ENCODE assay signal across 8 cellular contexts in the genomic region with DNA sequence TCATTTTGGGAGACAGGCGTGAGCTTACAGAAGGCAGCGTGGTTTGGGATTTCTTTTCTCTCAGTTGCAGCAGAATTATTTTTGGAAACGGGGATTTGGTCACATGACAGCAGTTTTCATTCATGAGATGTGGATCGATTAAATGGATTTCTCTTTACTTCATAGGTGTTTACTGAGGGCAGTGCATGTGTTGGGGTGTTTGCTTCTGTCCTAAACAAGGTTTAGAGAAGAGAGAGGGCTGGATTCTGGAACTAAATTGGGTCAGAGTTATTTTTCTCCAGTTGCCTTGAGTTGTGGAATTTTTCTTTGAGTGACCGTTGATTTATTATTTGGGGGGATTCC. TPM values are rescaled to one million over a fixed set of nuclear protein-coding genes. Genes with fewer than 3 reads are reported as not detected.
A peak's percentile ranks its signal among the peaks of the same experiment; 100 is the strongest.
DNase-seq lines count a peak whose midpoint lies in the region; ATAC-seq, FAIRE-seq and TF ChIP-seq lines count a peak whose summit lies in the region.

No MANE protein-coding gene starts in this region.

- H3K36me3 ChIP-seq in HCT116 (ENCODE audit: control insufficient read depth in 1 of 2, insufficient read depth in 2 of 2, low read length in 2 of 2) (no peaks in the 10 kb centered on the region), kidney (ENCODE audit: control insufficient read depth in 1 of 2, insufficient read depth in 2 of 2, low read length in 2 of 2) (no peaks in the 10 kb centered on the region)

- peak overlapping the region; percentile 85 for H3K27ac Mint-ChIP-seq in WTC11
- peak overlapping the region; percentile 79 for H3K27ac Mint-ChIP-seq in stimulated activated naive B cell treated with anti-CD40 and anti-IgM and Interleukin-4, amounts not matched to agents 10 μg/mL and 1 μg/mL and 100 μg/mL, for 72 hours

- H3K4me3 ChIP-seq in HCT116 (replicated peaks in 1 of 2; ENCODE audit: low read depth in 1 of 2, low read length in 2 of 2) (no peak overlapping the region), kidney (ENCODE audit: low read length in 2 of 2) (peak overlapping the region in 1 of 2 donors; percentile 31)

- peaks cover 32% of the 10 kb centered on the region for H3K4me1 Mint-ChIP-seq in WTC11
- H3K4me1 Mint-ChIP-seq in stimulated activated naive B cell treated with anti-CD40 and anti-IgM and Interleukin-4, amounts not matched to agents 10 μg/mL and 1 μg/mL and 100 μg/mL, for 72 hours, result peaks cover 56 to 79% of the 10 kb centered on the region in 2 donors

- H3K27me3 Mint-ChIP-seq in WTC11 (ENCODE audit: low read depth), result no peaks in the 10 kb centered on the region
- H3K27me3 Mint-ChIP-seq in stimulated activated naive B cell treated with anti-CD40 and anti-IgM and Interleukin-4, amounts not matched to agents 10 μg/mL and 1 μg/mL and 100 μg/mL, for 72 hours, result no peaks in the 10 kb centered on the region

- DNase-seq in HCT116 (ENCODE audit: low read depth, low spot score) (no peak), WTC11 (ENCODE audit: low spot score) (no peak), kidney (no peak), NOMO-1 treated with DMSO at 0.1 percent for 48 hours (lab: John Stamatoyannopoulos, UW; ENCODE audit: unreplicated experiment) (no peak)
- no peak for DNase-seq in stimulated activated naive B cell treated with anti-CD40 and anti-IgM and Interleukin-4, amounts not matched to agents 10 μg/mL and 1 μg/mL and 100 μg/mL, for 72 hours
- DNase-seq in activated T-cell treated with anti-CD3 and anti-CD28 coated beads, Interleukin-2, amount 50 U/mL, for 1 hour, result no peak
- no peak for DNase-seq in stimulated activated naive CD8-positive, alpha-beta T cell treated with anti-CD3 and anti-CD28 coated beads, Interleukin-15, Interleukin-2, amounts not matched to agents 100 U/mL and 50 U/mL, for 24 hours

- intact Hi-C loops in HCT116 (cut with micrococcal nuclease), result no loop called here
- intact Hi-C loops in kidney (cut with DNase I), result loop anchor here (10.0 kb wide), 1 partner anchor 58 kb away; no protein-coding TSS in a partner anchor

- no peak overlapping the region for H3K9ac ChIP-seq in HCT116 (ENCODE audit: low read length)
- peak overlapping the region in 1 of 2 donors; percentile 10 for H3K9ac ChIP-seq in kidney (ENCODE audit: low read length in 2 of 2)

- peaks cover 65% of the 10 kb centered on the region for H3K79me2 ChIP-seq in HCT116 (ENCODE audit: insufficient read depth, low read length)

- FAIRE-seq in kidney (lab: Jason Lieb, UNC), result no peak

- H3K9me2 ChIP-seq in HCT116 (ENCODE audit: insufficient read depth), result no peaks in the 10 kb centered on the region

- H3K9me3 Mint-ChIP-seq in WTC11, result peaks cover 7% of the 10 kb centered on the region
- H3K9me3 Mint-ChIP-seq in stimulated activated naive B cell treated with anti-CD40 and anti-IgM and Interleukin-4, amounts not matched to agents 10 μg/mL and 1 μg/mL and 100 μg/mL, for 72 hours, result peaks cover 0 to 2% of the 10 kb centered on the region in 2 donors

- no peaks in the 10 kb centered on the region for H3K9me3 ChIP-seq in HCT116 (ENCODE audit: control insufficient read depth in 1 of 2, insufficient read depth in 1 of 2, low read depth in 1 of 2, low read length in 2 of 2)
- H3K9me3 ChIP-seq in kidney (ENCODE audit: control insufficient read depth in 1 of 2, low read length in 2 of 2), result no peaks in the 10 kb centered on the region

- no TSS peak for BruUV-seq in HCT116 (replicated peaks; lab: Mats Ljungman, UMichigan)

- no peak for TF ChIP-seq POLR2A in HCT116 (IDR thresholded peaks at IDR 0.05; ENCODE audit: borderline replicate concordance, extremely low read depth, insufficient read depth, insufficient read length)

- H3K4me3 Mint-ChIP-seq in WTC11, result no peak overlapping the region
- H3K4me3 Mint-ChIP-seq in stimulated activated naive B cell treated with anti-CD40 and anti-IgM and Interleukin-4, amounts not matched to agents 10 μg/mL and 1 μg/mL and 100 μg/mL, for 72 hours, result peak overlapping the region; percentile 75 to 77

- H3K4me1 ChIP-seq in HCT116 (ENCODE audit: control insufficient read depth in 1 of 2, insufficient read depth in 2 of 2, low read length in 2 of 2) (peaks cover 40% of the 10 kb centered on the region in 2 experiments), kidney (ENCODE audit: control insufficient read depth in 1 of 2, insufficient read depth in 1 of 2, low read depth in 1 of 2, low read length in 2 of 2) (peaks cover 21 to 27% of the 10 kb centered on the region in 2 donors)

- H4K20me1 ChIP-seq in HCT116 (ENCODE audit: insufficient read depth), result 0 out of 2 replicates have a peak, but pooled peaks cover 3% of the 10 kb centered on the region

- CTCF ChIA-PET in HCT116 (lab: Charles Lee), result no interaction called here
- CTCF ChIA-PET in WTC11 (lab: Charles Lee), result interaction anchor here (1.1 to 1.7 kb wide), 6 partner anchors 9 to 118 kb away, joined by 3 to 9 read pairs (median 6); no protein-coding TSS in a partner anchor

- ATAC-seq in HCT116, result no peak
- ATAC-seq in WTC11, result no peak
- ATAC-seq in stimulated activated naive B cell treated with anti-CD40 and anti-IgM and Interleukin-4, amounts not matched to agents 10 μg/mL and 1 μg/mL and 100 μg/mL, for 72 hours (replicated peaks), result peak in 1 of 2 donors; percentile 15
- no peak for ATAC-seq in HG03378 (IDR thresholded peaks at IDR 0.05; ENCODE audit: unreplicated experiment)
- ATAC-seq in stimulated activated naive CD8-positive, alpha-beta T cell treated with anti-CD3 and anti-CD28 coated beads, Interleukin-15, Interleukin-2, amounts not matched to agents 100 U/mL and 50 U/mL, for 24 hours, result no peak

- RAD21 ChIA-PET in HCT116 (lab: Charles Lee; ENCODE audit: low non-redundant PET in 1 of 2, low total read pairs in 2 of 2, uncharacterized antibody in 2 of 2, unreplicated experiment in 2 of 2), result no interaction called here

- no peak for TF ChIP-seq CTCF in HCT116 (IDR thresholded peaks at IDR 0.05 in 2 of 3, conservative IDR thresholded peaks at IDR 0.05 in 1 of 3; ENCODE audit: borderline replicate concordance in 1 of 3, insufficient read depth in 1 of 3, low read depth in 2 of 3, low read length in 2 of 3)
- TF ChIP-seq CTCF in WTC11 (IDR thresholded peaks at IDR 0.05), result no peak
- no peak for TF ChIP-seq CTCF in kidney (IDR thresholded peaks at IDR 0.05; ENCODE audit: borderline replicate concordance, extremely low read depth, insufficient read depth)

- H3K27ac ChIP-seq in HCT116 (ENCODE audit: low read depth, low read length) (peak overlapping the region; percentile 10; the same call in 1 of the 2 replicates), kidney (ENCODE audit: low read depth in 2 of 2, low read length in 2 of 2) (peak overlapping the region; percentile 73 to 74)

- POLR2A ChIA-PET in HCT116 (lab: Charles Lee), result no interaction called here
- POLR2A ChIA-PET in WTC11 (lab: Charles Lee), result interaction anchor here (0.6 to 1.0 kb wide), 3 partner anchors 18 to 58 kb away, joined by 3 to 5 read pairs (median 3); a partner anchor contains a TSS

- peaks cover 7% of the 10 kb centered on the region; the same call in 1 of the 2 replicates for H3K36me3 Mint-ChIP-seq in WTC11
- H3K36me3 Mint-ChIP-seq in stimulated activated naive B cell treated with anti-CD40 and anti-IgM and Interleukin-4, amounts not matched to agents 10 μg/mL and 1 μg/mL and 100 μg/mL, for 72 hours, result peaks cover 14 to 30% of the 10 kb centered on the region in 2 donors

- H3K27me3 ChIP-seq in HCT116 (ENCODE audit: insufficient read depth, low read length), result no peaks in the 10 kb centered on the region

- peak overlapping the region; percentile 39 for H3K4me2 ChIP-seq in HCT116 (ENCODE audit: low read length)

- H2AFZ ChIP-seq in HCT116 (ENCODE audit: low read depth, low read length, poor library complexity, severe bottlenecking), result no peak overlapping the region

- no peak for TF ChIP-seq RAD21 in HCT116 (IDR thresholded peaks at IDR 0.05; ENCODE audit: low read depth)

TF ChIP-seq in WTC11, 78 proteins besides CTCF, POLR2A, EP300 and RAD21:
- TF ChIP-seq FOXK1 (CRISPR knock-in tag; IDR thresholded peaks at IDR 0.05), result no peak
- no peak for TF ChIP-seq ELF4 (CRISPR knock-in tag; IDR thresholded peaks at IDR 0.05; ENCODE audit: low read depth)
- no peak for TF ChIP-seq ZBTB21 (CRISPR knock-in tag; IDR thresholded peaks at IDR 0.05; ENCODE audit: borderline replicate concordance)
- no peak for TF ChIP-seq ESRRA (CRISPR knock-in tag; IDR thresholded peaks at IDR 0.05; ENCODE audit: borderline replicate concordance)
- TF ChIP-seq EMX1 (CRISPR knock-in tag; IDR thresholded peaks at IDR 0.05), result no peak
- TF ChIP-seq, protein P1, sequence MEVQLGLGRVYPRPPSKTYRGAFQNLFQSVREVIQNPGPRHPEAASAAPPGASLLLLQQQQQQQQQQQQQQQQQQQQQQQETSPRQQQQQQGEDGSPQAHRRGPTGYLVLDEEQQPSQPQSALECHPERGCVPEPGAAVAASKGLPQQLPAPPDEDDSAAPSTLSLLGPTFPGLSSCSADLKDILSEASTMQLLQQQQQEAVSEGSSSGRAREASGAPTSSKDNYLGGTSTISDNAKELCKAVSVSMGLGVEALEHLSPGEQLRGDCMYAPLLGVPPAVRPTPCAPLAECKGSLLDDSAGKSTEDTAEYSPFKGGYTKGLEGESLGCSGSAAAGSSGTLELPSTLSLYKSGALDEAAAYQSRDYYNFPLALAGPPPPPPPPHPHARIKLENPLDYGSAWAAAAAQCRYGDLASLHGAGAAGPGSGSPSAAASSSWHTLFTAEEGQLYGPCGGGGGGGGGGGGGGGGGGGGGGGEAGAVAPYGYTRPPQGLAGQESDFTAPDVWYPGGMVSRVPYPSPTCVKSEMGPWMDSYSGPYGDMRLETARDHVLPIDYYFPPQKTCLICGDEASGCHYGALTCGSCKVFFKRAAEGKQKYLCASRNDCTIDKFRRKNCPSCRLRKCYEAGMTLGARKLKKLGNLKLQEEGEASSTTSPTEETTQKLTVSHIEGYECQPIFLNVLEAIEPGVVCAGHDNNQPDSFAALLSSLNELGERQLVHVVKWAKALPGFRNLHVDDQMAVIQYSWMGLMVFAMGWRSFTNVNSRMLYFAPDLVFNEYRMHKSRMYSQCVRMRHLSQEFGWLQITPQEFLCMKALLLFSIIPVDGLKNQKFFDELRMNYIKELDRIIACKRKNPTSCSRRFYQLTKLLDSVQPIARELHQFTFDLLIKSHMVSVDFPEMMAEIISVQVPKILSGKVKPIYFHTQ (CRISPR knock-in tag; IDR thresholded peaks at IDR 0.05), result no peak
- TF ChIP-seq NR2C2 (CRISPR knock-in tag; IDR thresholded peaks at IDR 0.05), result no peak
- TF ChIP-seq, protein P2, sequence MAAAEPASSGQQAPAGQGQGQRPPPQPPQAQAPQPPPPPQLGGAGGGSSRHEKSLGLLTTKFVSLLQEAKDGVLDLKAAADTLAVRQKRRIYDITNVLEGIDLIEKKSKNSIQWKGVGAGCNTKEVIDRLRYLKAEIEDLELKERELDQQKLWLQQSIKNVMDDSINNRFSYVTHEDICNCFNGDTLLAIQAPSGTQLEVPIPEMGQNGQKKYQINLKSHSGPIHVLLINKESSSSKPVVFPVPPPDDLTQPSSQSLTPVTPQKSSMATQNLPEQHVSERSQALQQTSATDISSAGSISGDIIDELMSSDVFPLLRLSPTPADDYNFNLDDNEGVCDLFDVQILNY (CRISPR knock-in tag; IDR thresholded peaks at IDR 0.05), result no peak

RNA-seq across cellular contexts. Expression of a gene that starts 18.6 kb away (rescaled TPM):
- total RNA-seq in HCT116 (2021; ENCODE audit: unreplicated experiment) (25.9 TPM), WTC11 (2021) (34.6 to 41.0 TPM (median 34.8 TPM) in 3 replicates), kidney (41.0 TPM)
- polyA plus RNA-seq in HCT116 (2012), result 16.2 and 17.2 TPM in 2 replicates
- polyA plus RNA-seq in kidney (ENCODE audit: insufficient read depth, low read depth, low replicate concordance), result 16.2 TPM
